ENCODE assay signal across 1 cellular context in the genomic region with DNA sequence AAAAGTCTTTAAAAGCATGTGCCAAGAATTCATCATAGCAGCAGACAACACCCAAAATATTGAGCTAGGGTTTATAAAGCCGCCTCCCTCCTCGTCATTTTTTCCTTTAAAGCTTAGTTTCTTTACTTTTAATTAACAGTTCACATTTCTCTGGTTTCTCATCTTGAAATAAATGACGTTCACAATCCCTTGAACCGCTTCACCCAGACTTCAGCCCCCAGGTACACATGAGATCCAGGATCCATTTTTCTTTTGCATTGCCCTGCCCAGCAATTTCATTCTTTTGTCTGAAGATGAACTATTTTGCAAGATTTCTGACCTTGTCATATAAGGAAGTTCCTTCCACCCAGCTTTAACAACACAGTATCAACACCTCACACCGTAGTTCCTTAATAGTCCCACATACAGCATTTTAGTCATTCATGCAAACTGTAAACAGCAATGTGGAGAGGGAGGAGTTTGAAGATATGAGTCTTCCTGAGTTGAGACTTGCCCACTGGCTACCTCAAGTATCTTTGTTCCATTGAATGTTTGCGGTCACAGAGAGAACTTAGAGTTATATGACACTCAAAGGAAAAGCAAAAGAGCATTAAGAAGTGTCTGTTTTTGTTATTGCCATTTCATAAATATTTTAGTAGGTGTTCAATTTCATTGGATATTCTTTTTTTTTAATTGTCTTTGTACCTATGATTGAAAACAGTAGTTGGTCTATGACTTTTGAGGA.
TF ChIP-seq lines count a peak whose summit lies in the region.

No MANE protein-coding gene starts in this region.

TF ChIP-seq in K562, 482 proteins besides CTCF, POLR2A, EP300 and RAD21 (continued from another document and continues in another):
- TF ChIP-seq, protein P1, sequence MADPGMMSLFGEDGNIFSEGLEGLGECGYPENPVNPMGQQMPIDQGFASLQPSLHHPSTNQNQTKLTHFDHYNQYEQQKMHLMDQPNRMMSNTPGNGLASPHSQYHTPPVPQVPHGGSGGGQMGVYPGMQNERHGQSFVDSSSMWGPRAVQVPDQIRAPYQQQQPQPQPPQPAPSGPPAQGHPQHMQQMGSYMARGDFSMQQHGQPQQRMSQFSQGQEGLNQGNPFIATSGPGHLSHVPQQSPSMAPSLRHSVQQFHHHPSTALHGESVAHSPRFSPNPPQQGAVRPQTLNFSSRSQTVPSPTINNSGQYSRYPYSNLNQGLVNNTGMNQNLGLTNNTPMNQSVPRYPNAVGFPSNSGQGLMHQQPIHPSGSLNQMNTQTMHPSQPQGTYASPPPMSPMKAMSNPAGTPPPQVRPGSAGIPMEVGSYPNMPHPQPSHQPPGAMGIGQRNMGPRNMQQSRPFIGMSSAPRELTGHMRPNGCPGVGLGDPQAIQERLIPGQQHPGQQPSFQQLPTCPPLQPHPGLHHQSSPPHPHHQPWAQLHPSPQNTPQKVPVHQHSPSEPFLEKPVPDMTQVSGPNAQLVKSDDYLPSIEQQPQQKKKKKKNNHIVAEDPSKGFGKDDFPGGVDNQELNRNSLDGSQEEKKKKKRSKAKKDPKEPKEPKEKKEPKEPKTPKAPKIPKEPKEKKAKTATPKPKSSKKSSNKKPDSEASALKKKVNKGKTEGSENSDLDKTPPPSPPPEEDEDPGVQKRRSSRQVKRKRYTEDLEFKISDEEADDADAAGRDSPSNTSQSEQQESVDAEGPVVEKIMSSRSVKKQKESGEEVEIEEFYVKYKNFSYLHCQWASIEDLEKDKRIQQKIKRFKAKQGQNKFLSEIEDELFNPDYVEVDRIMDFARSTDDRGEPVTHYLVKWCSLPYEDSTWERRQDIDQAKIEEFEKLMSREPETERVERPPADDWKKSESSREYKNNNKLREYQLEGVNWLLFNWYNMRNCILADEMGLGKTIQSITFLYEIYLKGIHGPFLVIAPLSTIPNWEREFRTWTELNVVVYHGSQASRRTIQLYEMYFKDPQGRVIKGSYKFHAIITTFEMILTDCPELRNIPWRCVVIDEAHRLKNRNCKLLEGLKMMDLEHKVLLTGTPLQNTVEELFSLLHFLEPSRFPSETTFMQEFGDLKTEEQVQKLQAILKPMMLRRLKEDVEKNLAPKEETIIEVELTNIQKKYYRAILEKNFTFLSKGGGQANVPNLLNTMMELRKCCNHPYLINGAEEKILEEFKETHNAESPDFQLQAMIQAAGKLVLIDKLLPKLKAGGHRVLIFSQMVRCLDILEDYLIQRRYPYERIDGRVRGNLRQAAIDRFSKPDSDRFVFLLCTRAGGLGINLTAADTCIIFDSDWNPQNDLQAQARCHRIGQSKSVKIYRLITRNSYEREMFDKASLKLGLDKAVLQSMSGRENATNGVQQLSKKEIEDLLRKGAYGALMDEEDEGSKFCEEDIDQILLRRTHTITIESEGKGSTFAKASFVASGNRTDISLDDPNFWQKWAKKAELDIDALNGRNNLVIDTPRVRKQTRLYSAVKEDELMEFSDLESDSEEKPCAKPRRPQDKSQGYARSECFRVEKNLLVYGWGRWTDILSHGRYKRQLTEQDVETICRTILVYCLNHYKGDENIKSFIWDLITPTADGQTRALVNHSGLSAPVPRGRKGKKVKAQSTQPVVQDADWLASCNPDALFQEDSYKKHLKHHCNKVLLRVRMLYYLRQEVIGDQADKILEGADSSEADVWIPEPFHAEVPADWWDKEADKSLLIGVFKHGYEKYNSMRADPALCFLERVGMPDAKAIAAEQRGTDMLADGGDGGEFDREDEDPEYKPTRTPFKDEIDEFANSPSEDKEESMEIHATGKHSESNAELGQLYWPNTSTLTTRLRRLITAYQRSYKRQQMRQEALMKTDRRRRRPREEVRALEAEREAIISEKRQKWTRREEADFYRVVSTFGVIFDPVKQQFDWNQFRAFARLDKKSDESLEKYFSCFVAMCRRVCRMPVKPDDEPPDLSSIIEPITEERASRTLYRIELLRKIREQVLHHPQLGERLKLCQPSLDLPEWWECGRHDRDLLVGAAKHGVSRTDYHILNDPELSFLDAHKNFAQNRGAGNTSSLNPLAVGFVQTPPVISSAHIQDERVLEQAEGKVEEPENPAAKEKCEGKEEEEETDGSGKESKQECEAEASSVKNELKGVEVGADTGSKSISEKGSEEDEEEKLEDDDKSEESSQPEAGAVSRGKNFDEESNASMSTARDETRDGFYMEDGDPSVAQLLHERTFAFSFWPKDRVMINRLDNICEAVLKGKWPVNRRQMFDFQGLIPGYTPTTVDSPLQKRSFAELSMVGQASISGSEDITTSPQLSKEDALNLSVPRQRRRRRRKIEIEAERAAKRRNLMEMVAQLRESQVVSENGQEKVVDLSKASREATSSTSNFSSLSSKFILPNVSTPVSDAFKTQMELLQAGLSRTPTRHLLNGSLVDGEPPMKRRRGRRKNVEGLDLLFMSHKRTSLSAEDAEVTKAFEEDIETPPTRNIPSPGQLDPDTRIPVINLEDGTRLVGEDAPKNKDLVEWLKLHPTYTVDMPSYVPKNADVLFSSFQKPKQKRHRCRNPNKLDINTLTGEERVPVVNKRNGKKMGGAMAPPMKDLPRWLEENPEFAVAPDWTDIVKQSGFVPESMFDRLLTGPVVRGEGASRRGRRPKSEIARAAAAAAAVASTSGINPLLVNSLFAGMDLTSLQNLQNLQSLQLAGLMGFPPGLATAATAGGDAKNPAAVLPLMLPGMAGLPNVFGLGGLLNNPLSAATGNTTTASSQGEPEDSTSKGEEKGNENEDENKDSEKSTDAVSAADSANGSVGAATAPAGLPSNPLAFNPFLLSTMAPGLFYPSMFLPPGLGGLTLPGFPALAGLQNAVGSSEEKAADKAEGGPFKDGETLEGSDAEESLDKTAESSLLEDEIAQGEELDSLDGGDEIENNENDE (IDR thresholded peaks at IDR 0.05; ENCODE audit: low read depth, low read length): peak; percentile 61
- no peak for TF ChIP-seq HMG20A (CRISPR knock-in tag; conservative IDR thresholded peaks at IDR 0.05)
- peak; percentile 65; the same call in 1 of the 2 replicates for TF ChIP-seq CBFA2T2 (conservative IDR thresholded peaks at IDR 0.05)
- TF ChIP-seq, protein P2, sequence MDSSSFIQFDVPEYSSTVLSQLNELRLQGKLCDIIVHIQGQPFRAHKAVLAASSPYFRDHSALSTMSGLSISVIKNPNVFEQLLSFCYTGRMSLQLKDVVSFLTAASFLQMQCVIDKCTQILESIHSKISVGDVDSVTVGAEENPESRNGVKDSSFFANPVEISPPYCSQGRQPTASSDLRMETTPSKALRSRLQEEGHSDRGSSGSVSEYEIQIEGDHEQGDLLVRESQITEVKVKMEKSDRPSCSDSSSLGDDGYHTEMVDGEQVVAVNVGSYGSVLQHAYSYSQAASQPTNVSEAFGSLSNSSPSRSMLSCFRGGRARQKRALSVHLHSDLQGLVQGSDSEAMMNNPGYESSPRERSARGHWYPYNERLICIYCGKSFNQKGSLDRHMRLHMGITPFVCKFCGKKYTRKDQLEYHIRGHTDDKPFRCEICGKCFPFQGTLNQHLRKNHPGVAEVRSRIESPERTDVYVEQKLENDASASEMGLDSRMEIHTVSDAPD (CRISPR knock-in tag; IDR thresholded peaks at IDR 0.05): no peak
- TF ChIP-seq ZNF717 (CRISPR knock-in tag; IDR thresholded peaks at IDR 0.05): no peak
- TF ChIP-seq ETV5 (CRISPR knock-in tag; IDR thresholded peaks at IDR 0.05; ENCODE audit: low read depth): no peak
- no peak; the same call in 1 of the 2 replicates for TF ChIP-seq MEF2D (tag; conservative IDR thresholded peaks at IDR 0.05; ENCODE audit: low read depth)
- TF ChIP-seq ZNF239 (CRISPR knock-in tag; IDR thresholded peaks at IDR 0.05): no peak
- no peak for TF ChIP-seq BCL6 (CRISPR knock-in tag; IDR thresholded peaks at IDR 0.05)
- TF ChIP-seq ETV6 (IDR thresholded peaks at IDR 0.05; ENCODE audit: borderline replicate concordance in 1 of 2, low read depth in 2 of 2, low read length in 1 of 2): no peak
- no peak for TF ChIP-seq ETV6 (CRISPR knock-in tag; IDR thresholded peaks at IDR 0.05; ENCODE audit: borderline replicate concordance)
- no peak for TF ChIP-seq ZNF431 (CRISPR knock-in tag; IDR thresholded peaks at IDR 0.05)
- TF ChIP-seq CBX3 (IDR thresholded peaks at IDR 0.05; ENCODE audit: borderline replicate concordance in 1 of 2, low read length in 2 of 2): peak in 1 of 2 experiments; percentile 85; a peak in 1 of 3 replicates
- no peak for TF ChIP-seq RFX1 (IDR thresholded peaks at IDR 0.05)
- TF ChIP-seq NFXL1 (CRISPR knock-in tag; IDR thresholded peaks at IDR 0.05): no peak
- TF ChIP-seq ZNF830 (CRISPR knock-in tag; IDR thresholded peaks at IDR 0.05): no peak
- no peak; the same call in 1 of the 2 replicates for TF ChIP-seq BCOR (IDR thresholded peaks at IDR 0.05)
- no peak for TF ChIP-seq KHSRP (IDR thresholded peaks at IDR 0.05)
- TF ChIP-seq ZNF133 (CRISPR knock-in tag; IDR thresholded peaks at IDR 0.05): no peak
- no peak for TF ChIP-seq EZH2 (IDR thresholded peaks at IDR 0.05; ENCODE audit: borderline replicate concordance, low read depth, low read length)
- no peak for TF ChIP-seq ZNF232 (CRISPR knock-in tag; IDR thresholded peaks at IDR 0.05)
- TF ChIP-seq JUND (IDR thresholded peaks at IDR 0.05; ENCODE audit: borderline replicate concordance, low read depth, low read length): peak; percentile 75
- TF ChIP-seq JUND (tag; IDR thresholded peaks at IDR 0.05; ENCODE audit: borderline replicate concordance, low read depth, low read length): peak; percentile 65; the same call in 2 of the 3 replicates
- no peak for TF ChIP-seq SAP30 (IDR thresholded peaks at IDR 0.05; ENCODE audit: borderline replicate concordance, insufficient read depth, low read depth, low read length, poor library complexity, severe bottlenecking)
- TF ChIP-seq ZKSCAN1 (IDR thresholded peaks at IDR 0.05; ENCODE audit: low read depth, low read length): no peak
- TF ChIP-seq SIX5 (IDR thresholded peaks at IDR 0.05; ENCODE audit: borderline replicate concordance in 1 of 2, insufficient read depth in 1 of 2, low read depth in 1 of 2, low read length in 2 of 2): no peak
- TF ChIP-seq ATF1 (CRISPR knock-in tag; IDR thresholded peaks at IDR 0.05): no peak
- TF ChIP-seq ATF1 (tag; IDR thresholded peaks at IDR 0.05): peak; percentile 53
- TF ChIP-seq RFX5 (IDR thresholded peaks at IDR 0.05; ENCODE audit: low read depth, low read length): no peak
- TF ChIP-seq JUNB (CRISPR knock-in tag; conservative IDR thresholded peaks at IDR 0.05): no peak
- TF ChIP-seq POLR3G (IDR thresholded peaks at IDR 0.05; ENCODE audit: extremely low read depth, insufficient read length, insufficient replicate concordance): no peak
- TF ChIP-seq MXI1 (IDR thresholded peaks at IDR 0.05; ENCODE audit: low read depth, low read length): no peak
- TF ChIP-seq, protein P3, sequence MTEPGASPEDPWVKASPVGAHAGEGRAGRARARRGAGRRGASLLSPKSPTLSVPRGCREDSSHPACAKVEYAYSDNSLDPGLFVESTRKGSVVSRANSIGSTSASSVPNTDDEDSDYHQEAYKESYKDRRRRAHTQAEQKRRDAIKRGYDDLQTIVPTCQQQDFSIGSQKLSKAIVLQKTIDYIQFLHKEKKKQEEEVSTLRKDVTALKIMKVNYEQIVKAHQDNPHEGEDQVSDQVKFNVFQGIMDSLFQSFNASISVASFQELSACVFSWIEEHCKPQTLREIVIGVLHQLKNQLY (CRISPR knock-in tag; conservative IDR thresholded peaks at IDR 0.05): no peak
- TF ChIP-seq GABPB2 (CRISPR knock-in tag; conservative IDR thresholded peaks at IDR 0.05): no peak
- no peak for TF ChIP-seq FIP1L1 (IDR thresholded peaks at IDR 0.05; ENCODE audit: low read depth, low read length, poor library complexity, severe bottlenecking)
- TF ChIP-seq, protein P4, sequence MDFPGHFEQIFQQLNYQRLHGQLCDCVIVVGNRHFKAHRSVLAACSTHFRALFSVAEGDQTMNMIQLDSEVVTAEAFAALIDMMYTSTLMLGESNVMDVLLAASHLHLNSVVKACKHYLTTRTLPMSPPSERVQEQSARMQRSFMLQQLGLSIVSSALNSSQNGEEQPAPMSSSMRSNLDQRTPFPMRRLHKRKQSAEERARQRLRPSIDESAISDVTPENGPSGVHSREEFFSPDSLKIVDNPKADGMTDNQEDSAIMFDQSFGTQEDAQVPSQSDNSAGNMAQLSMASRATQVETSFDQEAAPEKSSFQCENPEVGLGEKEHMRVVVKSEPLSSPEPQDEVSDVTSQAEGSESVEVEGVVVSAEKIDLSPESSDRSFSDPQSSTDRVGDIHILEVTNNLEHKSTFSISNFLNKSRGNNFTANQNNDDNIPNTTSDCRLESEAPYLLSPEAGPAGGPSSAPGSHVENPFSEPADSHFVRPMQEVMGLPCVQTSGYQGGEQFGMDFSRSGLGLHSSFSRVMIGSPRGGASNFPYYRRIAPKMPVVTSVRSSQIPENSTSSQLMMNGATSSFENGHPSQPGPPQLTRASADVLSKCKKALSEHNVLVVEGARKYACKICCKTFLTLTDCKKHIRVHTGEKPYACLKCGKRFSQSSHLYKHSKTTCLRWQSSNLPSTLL (IDR thresholded peaks at IDR 0.05): no peak
- TF ChIP-seq PURB (CRISPR knock-in tag; IDR thresholded peaks at IDR 0.05; ENCODE audit: low read depth): no peak
- peak; percentile 55 for TF ChIP-seq MTA2 (IDR thresholded peaks at IDR 0.05; ENCODE audit: low read depth)
- TF ChIP-seq, protein P5, sequence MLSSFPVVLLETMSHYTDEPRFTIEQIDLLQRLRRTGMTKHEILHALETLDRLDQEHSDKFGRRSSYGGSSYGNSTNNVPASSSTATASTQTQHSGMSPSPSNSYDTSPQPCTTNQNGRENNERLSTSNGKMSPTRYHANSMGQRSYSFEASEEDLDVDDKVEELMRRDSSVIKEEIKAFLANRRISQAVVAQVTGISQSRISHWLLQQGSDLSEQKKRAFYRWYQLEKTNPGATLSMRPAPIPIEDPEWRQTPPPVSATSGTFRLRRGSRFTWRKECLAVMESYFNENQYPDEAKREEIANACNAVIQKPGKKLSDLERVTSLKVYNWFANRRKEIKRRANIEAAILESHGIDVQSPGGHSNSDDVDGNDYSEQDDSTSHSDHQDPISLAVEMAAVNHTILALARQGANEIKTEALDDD (IDR thresholded peaks at IDR 0.05): peak; percentile 85
- no peak for TF ChIP-seq DNMT1 (IDR thresholded peaks at IDR 0.05)
- TF ChIP-seq ZNF444 (CRISPR knock-in tag; IDR thresholded peaks at IDR 0.05): no peak
- 0 out of 2 replicates have a peak, but pooled peaks have one; percentile 41 for TF ChIP-seq HDAC2 (IDR thresholded peaks at IDR 0.05)
- TF ChIP-seq YY1 (IDR thresholded peaks at IDR 0.05; ENCODE audit: borderline replicate concordance in 1 of 3, control insufficient read depth in 1 of 3, extremely low read depth in 1 of 3, insufficient read depth in 3 of 3, insufficient read length in 1 of 3, insufficient replicate concordance in 2 of 3, low read depth in 1 of 3, low read length in 2 of 3): peak in 1 of 3 experiments; percentile 18
- no peak for TF ChIP-seq RBBP5 (IDR thresholded peaks at IDR 0.05; ENCODE audit: borderline replicate concordance, insufficient read depth, low read length, poor library complexity, severe bottlenecking)
- no peak for TF ChIP-seq POLR3A (IDR thresholded peaks at IDR 0.05; ENCODE audit: borderline replicate concordance, extremely low read depth, insufficient read depth, insufficient read length)
- TF ChIP-seq MYNN (IDR thresholded peaks at IDR 0.05): 0 out of 2 replicates have a peak, but pooled peaks have one; percentile 67
- no peak for TF ChIP-seq MYNN (CRISPR knock-in tag; IDR thresholded peaks at IDR 0.05)
- TF ChIP-seq HDAC8 (tag; IDR thresholded peaks at IDR 0.05): no peak
- peak; percentile 65; the same call in 1 of the 2 replicates for TF ChIP-seq LEF1 (IDR thresholded peaks at IDR 0.05)
- TF ChIP-seq ZKSCAN8 (CRISPR knock-in tag; IDR thresholded peaks at IDR 0.05): no peak
- TF ChIP-seq NUFIP1 (IDR thresholded peaks at IDR 0.05; ENCODE audit: partially characterized antibody): no peak
- peak; percentile 82 for TF ChIP-seq FOSL1 (tag; conservative IDR thresholded peaks at IDR 0.05)
- no peak for TF ChIP-seq ZSCAN32 (CRISPR knock-in tag; IDR thresholded peaks at IDR 0.05)
- no peak for TF ChIP-seq HNRNPUL1 (IDR thresholded peaks at IDR 0.05; ENCODE audit: low read length)
